ENCODE assay signal across 25 cellular contexts in genomic region chr22:19346677-19347265, GRCh38.
"Had no signal": no experiment of that assay in that cellular context is flagged by ENCODE, and none has a peak within 500 bp of the region (broad histone marks: within the 10 kb centered on the region; RNA-seq: fewer than 3 reads in every experiment).

No MANE protein-coding gene starts in this region.

- H3K4me3 Mint-ChIP-seq: activated naive CD4-positive, alpha-beta T cell treated with anti-CD3 and anti-CD28 coated beads for 36 hours; effector memory CD8-positive, alpha-beta T cell; nephron; stimulated activated naive B cell treated with anti-CD40 and anti-IgM and Interleukin-4, amounts not matched to agents 10 μg/mL and 1 μg/mL and 100 μg/mL, for 72 hours had no signal

- ATAC-seq: effector memory CD8-positive, alpha-beta T cell; gastroesophageal sphincter; left cardiac atrium; stimulated activated naive B cell treated with anti-CD40 and anti-IgM and Interleukin-4, amounts not matched to agents 10 μg/mL and 1 μg/mL and 100 μg/mL, for 72 hours had no signal

- H3K4me1 ChIP-seq: gastroesophageal sphincter, prostate gland, sigmoid colon, suprapubic skin, tibial nerve had no signal

- H3K27ac Mint-ChIP-seq: activated naive CD4-positive, alpha-beta T cell treated with anti-CD3 and anti-CD28 coated beads for 36 hours; nephron had no signal

- H3K27me3 Mint-ChIP-seq: effector memory CD8-positive, alpha-beta T cell; stimulated activated naive B cell treated with anti-CD40 and anti-IgM and Interleukin-4, amounts not matched to agents 10 μg/mL and 1 μg/mL and 100 μg/mL, for 72 hours had no signal

- H3K4me2 ChIP-seq: hepatocyte had no signal

- H3K27me3 ChIP-seq: brain microvascular endothelial cell, gastroesophageal sphincter, hepatocyte, ovary, sigmoid colon, suprapubic skin, tibial nerve had no signal

- DNase-seq: activated CD4-positive, alpha-beta T cell treated with anti-CD3 and anti-CD28 coated beads for 4 hours; activated CD4-positive, alpha-beta T cell treated with anti-CD3 and anti-CD28 coated beads, Interleukin-2, amount 50 U/mL, for 4 hours; activated CD4-positive, CD25-positive, alpha-beta regulatory T cell; activated effector memory CD4-positive, alpha-beta T cell treated with anti-CD3 and anti-CD28 coated beads, Interleukin-2, amount 50 U/mL, for 16 hours; activated naive CD4-positive, alpha-beta T cell treated with anti-CD3 and anti-CD28 coated beads for 36 hours; activated T-cell treated with anti-CD3 and anti-CD28 coated beads for 4 hours; amniotic stem cell; brain microvascular endothelial cell; cortex of kidney; effector memory CD8-positive, alpha-beta T cell; left cardiac atrium; mammary epithelial cell; midbrain; ovary; retina; sigmoid colon; small intestine; stimulated activated CD4-positive, alpha-beta T cell treated with anti-CD3 and anti-CD28 coated beads, Interleukin-4, amount 100 ng/mL, for 24 hours; stimulated activated naive B cell treated with anti-CD40 and anti-IgM and Interleukin-4, amounts not matched to agents 10 μg/mL and 1 μg/mL and 100 μg/mL, for 72 hours had no signal

- H2AFZ ChIP-seq: hepatocyte had no signal

- H3K79me2 ChIP-seq: hepatocyte had no signal

- H3K4me3 ChIP-seq: gastroesophageal sphincter, hepatocyte, ovary, prostate gland, sigmoid colon, suprapubic skin, tibial nerve had no signal

- H3K4me1 Mint-ChIP-seq: nephron had no signal

- H3K9me3 Mint-ChIP-seq: effector memory CD8-positive, alpha-beta T cell had no signal

- H3K27ac ChIP-seq: brain microvascular endothelial cell, gastroesophageal sphincter, hepatocyte, ovary, prostate gland, sigmoid colon, suprapubic skin, tibial nerve had no signal
